In the genomic region with DNA sequence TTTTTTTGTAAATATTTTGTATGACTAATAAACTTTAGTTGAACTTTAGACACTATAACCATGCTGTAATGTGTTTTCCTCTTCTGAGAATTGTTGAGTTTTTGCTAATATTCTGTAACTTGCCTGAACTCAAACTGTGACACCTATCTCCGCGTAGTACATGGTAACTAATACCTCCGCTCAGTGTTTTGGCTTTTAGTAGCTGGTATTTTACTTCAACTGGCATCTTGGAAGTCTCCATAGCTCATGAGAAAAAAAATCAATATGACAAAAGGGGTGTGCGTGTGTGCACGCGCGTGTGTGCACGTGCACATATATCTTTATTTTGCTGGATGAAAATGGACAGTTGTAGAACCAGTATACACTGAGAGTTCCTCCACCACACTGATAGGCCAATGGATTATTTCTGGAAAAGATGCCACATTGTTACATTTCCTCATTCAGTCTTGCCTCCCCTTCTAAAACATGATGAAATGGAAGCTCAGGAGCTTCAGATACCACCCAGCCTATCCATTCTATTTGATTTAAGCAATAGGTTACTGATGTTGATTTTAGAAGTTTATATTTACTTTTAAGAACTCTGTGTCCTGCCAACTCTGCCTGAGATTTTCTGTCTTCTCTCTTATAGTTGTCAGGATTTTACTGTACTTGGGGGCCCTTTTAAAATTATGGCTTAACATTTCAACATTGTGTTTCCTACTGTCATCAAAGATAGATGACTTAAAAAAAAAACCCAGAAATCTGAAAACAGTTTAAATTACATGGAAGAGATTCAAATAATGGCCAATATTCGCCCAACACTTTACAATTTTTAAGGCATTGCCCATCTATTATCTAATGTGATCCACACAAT, we compare ENCODE assay signal across 1 cellular context.
A peak's percentile ranks its signal among the peaks of the same experiment; 100 is the strongest.
TF ChIP-seq lines count a peak whose summit lies in the region.

No MANE protein-coding gene starts in this region.

TF ChIP-seq in HepG2, 621 proteins besides CTCF, POLR2A, EP300 and RAD21 (continued from another document):
- TF ChIP-seq ZNF709 (CRISPR knock-in tag; IDR thresholded peaks at IDR 0.05) (no peak), KAT8 (CRISPR knock-in tag; IDR thresholded peaks at IDR 0.05) (peak; percentile 62; the same call in 1 of the 2 replicates), KLF9 (CRISPR knock-in tag; IDR thresholded peaks at IDR 0.05; ENCODE audit: low read depth) (no peak), BCL6 (CRISPR knock-in tag; IDR thresholded peaks at IDR 0.05) (peak; percentile 74), BRCA1 (CRISPR knock-in tag; IDR thresholded peaks at IDR 0.05) (no peak), HOXA3 (CRISPR knock-in tag; IDR thresholded peaks at IDR 0.05) (peak; percentile 61), ZNF816 (CRISPR knock-in tag; IDR thresholded peaks at IDR 0.05; ENCODE audit: borderline replicate concordance) (no peak), ZNF234 (CRISPR knock-in tag; conservative IDR thresholded peaks at IDR 0.05) (no peak), MIER2 (CRISPR knock-in tag; IDR thresholded peaks at IDR 0.05) (0 out of 2 replicates have a peak, but pooled peaks have one; percentile 32), MEF2D (CRISPR knock-in tag; IDR thresholded peaks at IDR 0.05) (peak; percentile 62; the same call in 1 of the 2 replicates), ZMYM4 (CRISPR knock-in tag; IDR thresholded peaks at IDR 0.05) (peak; percentile 90), ZNF790 (CRISPR knock-in tag; IDR thresholded peaks at IDR 0.05; ENCODE audit: borderline replicate concordance) (no peak), RARA (CRISPR knock-in tag; IDR thresholded peaks at IDR 0.05) (peak; percentile 73), RBFOX2 (IDR thresholded peaks at IDR 0.05; ENCODE audit: low read depth, low read length) (peak; percentile 40; the same call in 1 of the 2 replicates), CEBPB (IDR thresholded peaks at IDR 0.05; ENCODE audit: borderline replicate concordance, low read depth, low read length) (peak; percentile 88), ZNF572 (CRISPR knock-in tag; IDR thresholded peaks at IDR 0.05) (no peak), NFRKB (IDR thresholded peaks at IDR 0.05) (no peak), PRPF4 (IDR thresholded peaks at IDR 0.05; ENCODE audit: low read depth, low read length, poor library complexity, severe bottlenecking) (no peak), REXO4 (CRISPR knock-in tag; IDR thresholded peaks at IDR 0.05; ENCODE audit: borderline replicate concordance) (no peak), ZNF549 (CRISPR knock-in tag; IDR thresholded peaks at IDR 0.05) (no peak), TAF15 (IDR thresholded peaks at IDR 0.05; ENCODE audit: low read depth, low read length, poor library complexity, severe bottlenecking) (no peak)
- TF ChIP-seq, protein P1, sequence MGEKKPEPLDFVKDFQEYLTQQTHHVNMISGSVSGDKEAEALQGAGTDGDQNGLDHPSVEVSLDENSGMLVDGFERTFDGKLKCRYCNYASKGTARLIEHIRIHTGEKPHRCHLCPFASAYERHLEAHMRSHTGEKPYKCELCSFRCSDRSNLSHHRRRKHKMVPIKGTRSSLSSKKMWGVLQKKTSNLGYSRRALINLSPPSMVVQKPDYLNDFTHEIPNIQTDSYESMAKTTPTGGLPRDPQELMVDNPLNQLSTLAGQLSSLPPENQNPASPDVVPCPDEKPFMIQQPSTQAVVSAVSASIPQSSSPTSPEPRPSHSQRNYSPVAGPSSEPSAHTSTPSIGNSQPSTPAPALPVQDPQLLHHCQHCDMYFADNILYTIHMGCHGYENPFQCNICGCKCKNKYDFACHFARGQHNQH (CRISPR knock-in tag; IDR thresholded peaks at IDR 0.05): peak; percentile 88; the same call in 1 of the 2 replicates
- TF ChIP-seq, protein P2, sequence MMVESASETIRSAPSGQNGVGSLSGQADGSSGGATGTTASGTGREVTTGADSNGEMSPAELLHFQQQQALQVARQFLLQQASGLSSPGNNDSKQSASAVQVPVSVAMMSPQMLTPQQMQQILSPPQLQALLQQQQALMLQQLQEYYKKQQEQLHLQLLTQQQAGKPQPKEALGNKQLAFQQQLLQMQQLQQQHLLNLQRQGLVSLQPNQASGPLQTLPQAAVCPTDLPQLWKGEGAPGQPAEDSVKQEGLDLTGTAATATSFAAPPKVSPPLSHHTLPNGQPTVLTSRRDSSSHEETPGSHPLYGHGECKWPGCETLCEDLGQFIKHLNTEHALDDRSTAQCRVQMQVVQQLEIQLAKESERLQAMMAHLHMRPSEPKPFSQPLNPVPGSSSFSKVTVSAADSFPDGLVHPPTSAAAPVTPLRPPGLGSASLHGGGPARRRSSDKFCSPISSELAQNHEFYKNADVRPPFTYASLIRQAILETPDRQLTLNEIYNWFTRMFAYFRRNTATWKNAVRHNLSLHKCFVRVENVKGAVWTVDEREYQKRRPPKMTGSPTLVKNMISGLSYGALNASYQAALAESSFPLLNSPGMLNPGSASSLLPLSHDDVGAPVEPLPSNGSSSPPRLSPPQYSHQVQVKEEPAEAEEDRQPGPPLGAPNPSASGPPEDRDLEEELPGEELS (CRISPR knock-in tag; IDR thresholded peaks at IDR 0.05): no peak; the same call in 1 of the 2 replicates
- TF ChIP-seq, protein P3, sequence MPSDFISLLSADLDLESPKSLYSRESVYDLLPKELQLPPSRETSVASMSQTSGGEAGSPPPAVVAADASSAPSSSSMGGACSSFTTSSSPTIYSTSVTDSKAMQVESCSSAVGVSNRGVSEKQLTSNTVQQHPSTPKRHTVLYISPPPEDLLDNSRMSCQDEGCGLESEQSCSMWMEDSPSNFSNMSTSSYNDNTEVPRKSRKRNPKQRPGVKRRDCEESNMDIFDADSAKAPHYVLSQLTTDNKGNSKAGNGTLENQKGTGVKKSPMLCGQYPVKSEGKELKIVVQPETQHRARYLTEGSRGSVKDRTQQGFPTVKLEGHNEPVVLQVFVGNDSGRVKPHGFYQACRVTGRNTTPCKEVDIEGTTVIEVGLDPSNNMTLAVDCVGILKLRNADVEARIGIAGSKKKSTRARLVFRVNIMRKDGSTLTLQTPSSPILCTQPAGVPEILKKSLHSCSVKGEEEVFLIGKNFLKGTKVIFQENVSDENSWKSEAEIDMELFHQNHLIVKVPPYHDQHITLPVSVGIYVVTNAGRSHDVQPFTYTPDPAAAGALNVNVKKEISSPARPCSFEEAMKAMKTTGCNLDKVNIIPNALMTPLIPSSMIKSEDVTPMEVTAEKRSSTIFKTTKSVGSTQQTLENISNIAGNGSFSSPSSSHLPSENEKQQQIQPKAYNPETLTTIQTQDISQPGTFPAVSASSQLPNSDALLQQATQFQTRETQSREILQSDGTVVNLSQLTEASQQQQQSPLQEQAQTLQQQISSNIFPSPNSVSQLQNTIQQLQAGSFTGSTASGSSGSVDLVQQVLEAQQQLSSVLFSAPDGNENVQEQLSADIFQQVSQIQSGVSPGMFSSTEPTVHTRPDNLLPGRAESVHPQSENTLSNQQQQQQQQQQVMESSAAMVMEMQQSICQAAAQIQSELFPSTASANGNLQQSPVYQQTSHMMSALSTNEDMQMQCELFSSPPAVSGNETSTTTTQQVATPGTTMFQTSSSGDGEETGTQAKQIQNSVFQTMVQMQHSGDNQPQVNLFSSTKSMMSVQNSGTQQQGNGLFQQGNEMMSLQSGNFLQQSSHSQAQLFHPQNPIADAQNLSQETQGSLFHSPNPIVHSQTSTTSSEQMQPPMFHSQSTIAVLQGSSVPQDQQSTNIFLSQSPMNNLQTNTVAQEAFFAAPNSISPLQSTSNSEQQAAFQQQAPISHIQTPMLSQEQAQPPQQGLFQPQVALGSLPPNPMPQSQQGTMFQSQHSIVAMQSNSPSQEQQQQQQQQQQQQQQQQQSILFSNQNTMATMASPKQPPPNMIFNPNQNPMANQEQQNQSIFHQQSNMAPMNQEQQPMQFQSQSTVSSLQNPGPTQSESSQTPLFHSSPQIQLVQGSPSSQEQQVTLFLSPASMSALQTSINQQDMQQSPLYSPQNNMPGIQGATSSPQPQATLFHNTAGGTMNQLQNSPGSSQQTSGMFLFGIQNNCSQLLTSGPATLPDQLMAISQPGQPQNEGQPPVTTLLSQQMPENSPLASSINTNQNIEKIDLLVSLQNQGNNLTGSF (CRISPR knock-in tag; IDR thresholded peaks at IDR 0.05): no peak
- TF ChIP-seq, protein P4, sequence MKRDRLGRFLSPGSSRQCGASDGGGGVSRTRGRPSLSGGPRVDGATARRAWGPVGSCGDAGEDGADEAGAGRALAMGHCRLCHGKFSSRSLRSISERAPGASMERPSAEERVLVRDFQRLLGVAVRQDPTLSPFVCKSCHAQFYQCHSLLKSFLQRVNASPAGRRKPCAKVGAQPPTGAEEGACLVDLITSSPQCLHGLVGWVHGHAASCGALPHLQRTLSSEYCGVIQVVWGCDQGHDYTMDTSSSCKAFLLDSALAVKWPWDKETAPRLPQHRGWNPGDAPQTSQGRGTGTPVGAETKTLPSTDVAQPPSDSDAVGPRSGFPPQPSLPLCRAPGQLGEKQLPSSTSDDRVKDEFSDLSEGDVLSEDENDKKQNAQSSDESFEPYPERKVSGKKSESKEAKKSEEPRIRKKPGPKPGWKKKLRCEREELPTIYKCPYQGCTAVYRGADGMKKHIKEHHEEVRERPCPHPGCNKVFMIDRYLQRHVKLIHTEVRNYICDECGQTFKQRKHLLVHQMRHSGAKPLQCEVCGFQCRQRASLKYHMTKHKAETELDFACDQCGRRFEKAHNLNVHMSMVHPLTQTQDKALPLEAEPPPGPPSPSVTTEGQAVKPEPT (CRISPR knock-in tag; IDR thresholded peaks at IDR 0.05; ENCODE audit: low read depth): no peak
- TF ChIP-seq, protein P5, sequence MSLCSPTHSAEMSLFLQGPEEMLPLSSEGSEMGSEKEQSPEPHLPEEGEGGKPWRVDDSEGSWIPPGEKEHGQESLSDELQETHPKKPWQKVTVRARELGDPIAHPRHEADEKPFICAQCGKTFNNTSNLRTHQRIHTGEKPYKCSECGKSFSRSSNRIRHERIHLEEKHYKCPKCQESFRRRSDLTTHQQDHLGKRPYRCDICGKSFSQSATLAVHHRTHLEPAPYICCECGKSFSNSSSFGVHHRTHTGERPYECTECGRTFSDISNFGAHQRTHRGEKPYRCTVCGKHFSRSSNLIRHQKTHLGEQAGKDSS (CRISPR knock-in tag; IDR thresholded peaks at IDR 0.05; ENCODE audit: borderline replicate concordance, low read depth): no peak
- TF ChIP-seq, protein P6, sequence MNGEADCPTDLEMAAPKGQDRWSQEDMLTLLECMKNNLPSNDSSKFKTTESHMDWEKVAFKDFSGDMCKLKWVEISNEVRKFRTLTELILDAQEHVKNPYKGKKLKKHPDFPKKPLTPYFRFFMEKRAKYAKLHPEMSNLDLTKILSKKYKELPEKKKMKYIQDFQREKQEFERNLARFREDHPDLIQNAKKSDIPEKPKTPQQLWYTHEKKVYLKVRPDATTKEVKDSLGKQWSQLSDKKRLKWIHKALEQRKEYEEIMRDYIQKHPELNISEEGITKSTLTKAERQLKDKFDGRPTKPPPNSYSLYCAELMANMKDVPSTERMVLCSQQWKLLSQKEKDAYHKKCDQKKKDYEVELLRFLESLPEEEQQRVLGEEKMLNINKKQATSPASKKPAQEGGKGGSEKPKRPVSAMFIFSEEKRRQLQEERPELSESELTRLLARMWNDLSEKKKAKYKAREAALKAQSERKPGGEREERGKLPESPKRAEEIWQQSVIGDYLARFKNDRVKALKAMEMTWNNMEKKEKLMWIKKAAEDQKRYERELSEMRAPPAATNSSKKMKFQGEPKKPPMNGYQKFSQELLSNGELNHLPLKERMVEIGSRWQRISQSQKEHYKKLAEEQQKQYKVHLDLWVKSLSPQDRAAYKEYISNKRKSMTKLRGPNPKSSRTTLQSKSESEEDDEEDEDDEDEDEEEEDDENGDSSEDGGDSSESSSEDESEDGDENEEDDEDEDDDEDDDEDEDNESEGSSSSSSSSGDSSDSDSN (CRISPR knock-in tag; IDR thresholded peaks at IDR 0.05): no peak
- TF ChIP-seq, protein P7, sequence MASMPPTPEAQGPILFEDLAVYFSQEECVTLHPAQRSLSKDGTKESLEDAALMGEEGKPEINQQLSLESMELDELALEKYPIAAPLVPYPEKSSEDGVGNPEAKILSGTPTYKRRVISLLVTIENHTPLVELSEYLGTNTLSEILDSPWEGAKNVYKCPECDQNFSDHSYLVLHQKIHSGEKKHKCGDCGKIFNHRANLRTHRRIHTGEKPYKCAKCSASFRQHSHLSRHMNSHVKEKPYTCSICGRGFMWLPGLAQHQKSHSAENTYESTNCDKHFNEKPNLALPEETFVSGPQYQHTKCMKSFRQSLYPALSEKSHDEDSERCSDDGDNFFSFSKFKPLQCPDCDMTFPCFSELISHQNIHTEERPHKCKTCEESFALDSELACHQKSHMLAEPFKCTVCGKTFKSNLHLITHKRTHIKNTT (CRISPR knock-in tag; IDR thresholded peaks at IDR 0.05): no peak
- TF ChIP-seq, protein P8, sequence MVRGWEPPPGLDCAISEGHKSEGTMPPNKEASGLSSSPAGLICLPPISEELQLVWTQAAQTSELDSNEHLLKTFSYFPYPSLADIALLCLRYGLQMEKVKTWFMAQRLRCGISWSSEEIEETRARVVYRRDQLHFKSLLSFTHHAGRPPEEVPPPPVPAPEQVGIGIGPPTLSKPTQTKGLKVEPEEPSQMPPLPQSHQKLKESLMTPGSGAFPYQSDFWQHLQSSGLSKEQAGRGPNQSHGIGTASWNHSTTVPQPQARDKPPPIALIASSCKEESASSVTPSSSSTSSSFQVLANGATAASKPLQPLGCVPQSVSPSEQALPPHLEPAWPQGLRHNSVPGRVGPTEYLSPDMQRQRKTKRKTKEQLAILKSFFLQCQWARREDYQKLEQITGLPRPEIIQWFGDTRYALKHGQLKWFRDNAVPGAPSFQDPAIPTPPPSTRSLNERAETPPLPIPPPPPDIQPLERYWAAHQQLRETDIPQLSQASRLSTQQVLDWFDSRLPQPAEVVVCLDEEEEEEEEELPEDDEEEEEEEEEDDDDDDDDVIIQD (CRISPR knock-in tag; IDR thresholded peaks at IDR 0.05; ENCODE audit: low read depth): peak; percentile 81; the same call in 1 of the 2 replicates
- TF ChIP-seq, protein P9, sequence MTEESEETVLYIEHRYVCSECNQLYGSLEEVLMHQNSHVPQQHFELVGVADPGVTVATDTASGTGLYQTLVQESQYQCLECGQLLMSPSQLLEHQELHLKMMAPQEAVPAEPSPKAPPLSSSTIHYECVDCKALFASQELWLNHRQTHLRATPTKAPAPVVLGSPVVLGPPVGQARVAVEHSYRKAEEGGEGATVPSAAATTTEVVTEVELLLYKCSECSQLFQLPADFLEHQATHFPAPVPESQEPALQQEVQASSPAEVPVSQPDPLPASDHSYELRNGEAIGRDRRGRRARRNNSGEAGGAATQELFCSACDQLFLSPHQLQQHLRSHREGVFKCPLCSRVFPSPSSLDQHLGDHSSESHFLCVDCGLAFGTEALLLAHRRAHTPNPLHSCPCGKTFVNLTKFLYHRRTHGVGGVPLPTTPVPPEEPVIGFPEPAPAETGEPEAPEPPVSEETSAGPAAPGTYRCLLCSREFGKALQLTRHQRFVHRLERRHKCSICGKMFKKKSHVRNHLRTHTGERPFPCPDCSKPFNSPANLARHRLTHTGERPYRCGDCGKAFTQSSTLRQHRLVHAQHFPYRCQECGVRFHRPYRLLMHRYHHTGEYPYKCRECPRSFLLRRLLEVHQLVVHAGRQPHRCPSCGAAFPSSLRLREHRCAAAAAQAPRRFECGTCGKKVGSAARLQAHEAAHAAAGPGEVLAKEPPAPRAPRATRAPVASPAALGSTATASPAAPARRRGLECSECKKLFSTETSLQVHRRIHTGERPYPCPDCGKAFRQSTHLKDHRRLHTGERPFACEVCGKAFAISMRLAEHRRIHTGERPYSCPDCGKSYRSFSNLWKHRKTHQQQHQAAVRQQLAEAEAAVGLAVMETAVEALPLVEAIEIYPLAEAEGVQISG (CRISPR knock-in tag; IDR thresholded peaks at IDR 0.05): no peak
- TF ChIP-seq, protein P10, sequence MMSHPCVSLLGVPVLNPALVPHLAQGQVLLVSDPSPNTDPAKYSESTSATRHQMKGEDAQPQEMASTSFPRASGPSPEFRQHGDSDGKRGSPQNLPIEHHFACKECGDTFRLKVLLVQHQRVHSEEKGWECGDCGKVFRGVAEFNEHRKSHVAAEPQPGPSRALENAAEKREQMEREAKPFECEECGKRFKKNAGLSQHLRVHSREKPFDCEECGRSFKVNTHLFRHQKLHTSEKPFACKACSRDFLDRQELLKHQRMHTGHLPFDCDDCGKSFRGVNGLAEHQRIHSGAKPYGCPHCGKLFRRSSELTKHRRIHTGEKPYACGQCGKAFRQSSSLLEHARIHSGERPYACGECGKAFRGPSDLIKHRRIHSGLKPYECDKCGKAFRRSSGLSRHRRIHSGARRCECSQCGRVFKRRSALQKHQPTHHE (CRISPR knock-in tag; IDR thresholded peaks at IDR 0.05; ENCODE audit: borderline replicate concordance): peak; percentile 53; the same call in 1 of the 2 replicates
